8 cellular contexts compared by ENCODE assay signal in genomic region chr1:236686815-236687160, GRCh38. TPM values are rescaled to one million over a fixed set of nuclear protein-coding genes. Genes with fewer than 3 reads are reported as not detected.
DNase-seq lines count a peak whose midpoint lies in the region; ATAC-seq and TF ChIP-seq lines count a peak whose summit lies in the region.

No MANE protein-coding gene starts in this region.

- no peaks in the 10 kb centered on the region for H3K36me3 ChIP-seq in stomach

- H3K9me3 Mint-ChIP-seq in T-helper 2 cell treated with Interferon-gamma antibody and Interleukin-4, amounts not matched to agents 5 μg/mL and 100 μg/mL, for 36 hours, result no peaks in the 10 kb centered on the region
- H3K9me3 Mint-ChIP-seq in activated naive CD8-positive, alpha-beta T cell treated with anti-CD3 and anti-CD28 coated beads, Interleukin-2, amount 50 U/mL, for 24 hours, result peaks cover 7% of the 10 kb centered on the region

- 12 to 25% (median 16%) methylated on average over 21 to 31 of the region's 31 CpGs for WGBS in stomach, 5 donors

- intact Hi-C loops in stomach (cut with DNase I; ENCODE audit: low total_unique reads), result no loop called here

- peak overlapping the region; percentile 54 for H3K4me3 Mint-ChIP-seq in T-helper 2 cell treated with Interferon-gamma antibody and Interleukin-4, amounts not matched to agents 5 μg/mL and 100 μg/mL, for 36 hours
- H3K4me3 Mint-ChIP-seq in activated naive CD8-positive, alpha-beta T cell treated with anti-CD3 and anti-CD28 coated beads, Interleukin-2, amount 50 U/mL, for 24 hours, result peak overlapping the region; percentile 48

- H3K36me3 Mint-ChIP-seq in T-helper 2 cell treated with Interferon-gamma antibody and Interleukin-4, amounts not matched to agents 5 μg/mL and 100 μg/mL, for 36 hours (ENCODE audit: low read depth), result no peaks in the 10 kb centered on the region
- H3K36me3 Mint-ChIP-seq in activated naive CD8-positive, alpha-beta T cell treated with anti-CD3 and anti-CD28 coated beads, Interleukin-2, amount 50 U/mL, for 24 hours (ENCODE audit: low read depth), result peaks cover 4% of the 10 kb centered on the region

- H3K27ac Mint-ChIP-seq in T-helper 2 cell treated with Interferon-gamma antibody and Interleukin-4, amounts not matched to agents 5 μg/mL and 100 μg/mL, for 36 hours, result no peak overlapping the region
- H3K27ac Mint-ChIP-seq in activated naive CD8-positive, alpha-beta T cell treated with anti-CD3 and anti-CD28 coated beads, Interleukin-2, amount 50 U/mL, for 24 hours, result no peak overlapping the region

- no peak for TF ChIP-seq EP300 in stomach (IDR thresholded peaks at IDR 0.05)

- no peaks in the 10 kb centered on the region for H3K9me3 ChIP-seq in stomach

- H3K4me3 ChIP-seq in stomach, result peak overlapping the region; percentile 58 to 63 (median 59)

- no peak for TF ChIP-seq POLR2A in stomach (IDR thresholded peaks at IDR 0.05)
- TF ChIP-seq POLR2A in GM18505 (IDR thresholded peaks at IDR 0.05; ENCODE audit: borderline replicate concordance, extremely low read depth, insufficient read depth, insufficient read length), result no peak

- peaks cover 51% of the 10 kb centered on the region for H3K27me3 Mint-ChIP-seq in T-helper 2 cell treated with Interferon-gamma antibody and Interleukin-4, amounts not matched to agents 5 μg/mL and 100 μg/mL, for 36 hours (ENCODE audit: low read depth)
- peaks cover 55% of the 10 kb centered on the region for H3K27me3 Mint-ChIP-seq in activated naive CD8-positive, alpha-beta T cell treated with anti-CD3 and anti-CD28 coated beads, Interleukin-2, amount 50 U/mL, for 24 hours

- ATAC-seq in activated naive CD8-positive, alpha-beta T cell treated with anti-CD3 and anti-CD28 coated beads, Interleukin-2, amount 50 U/mL, for 24 hours, result no peak
- ATAC-seq in GM21825 (IDR thresholded peaks at IDR 0.05; ENCODE audit: unreplicated experiment) (no peak), GM18505 (IDR thresholded peaks at IDR 0.05; ENCODE audit: unreplicated experiment) (no peak)

- no peak for TF ChIP-seq CTCF in stomach (IDR thresholded peaks at IDR 0.05)

- H3K27ac ChIP-seq in stomach, result peak overlapping the region in 2 of 5 donors; percentile 60 to 78

- peaks cover 9% of the 10 kb centered on the region for H3K4me1 Mint-ChIP-seq in T-helper 2 cell treated with Interferon-gamma antibody and Interleukin-4, amounts not matched to agents 5 μg/mL and 100 μg/mL, for 36 hours (ENCODE audit: low read depth)
- H3K4me1 Mint-ChIP-seq in activated naive CD8-positive, alpha-beta T cell treated with anti-CD3 and anti-CD28 coated beads, Interleukin-2, amount 50 U/mL, for 24 hours, result peaks cover 15% of the 10 kb centered on the region

- no peak for DNase-seq in T-helper 2 cell treated with Interferon-gamma antibody and Interleukin-4, amounts not matched to agents 5 μg/mL and 100 μg/mL, for 36 hours (ENCODE audit: low spot score)
- DNase-seq in T-helper 2 cell (no peak), iPS-NIHi11 (ENCODE audit: low spot score) (peak; percentile 15), stomach (no peak), HCEC 1CT (no peak)
- DNase-seq in activated naive CD8-positive, alpha-beta T cell treated with anti-CD3 and anti-CD28 coated beads, Interleukin-2, amount 50 U/mL, for 24 hours, result no peak

- H3K4me1 ChIP-seq in stomach, result peaks cover 11 to 18% (median 14%) of the 10 kb centered on the region in 4 donors

- peaks cover 0 to 36% (median 28%) of the 10 kb centered on the region in 3 donors for H3K27me3 ChIP-seq in stomach

RNA-seq across cellular contexts. Expression of gene ACTN2, which starts 0.5 kb away (rescaled TPM):
- total RNA-seq in stomach, result 10 to 100 TPM in 1 of 5 donors, 1 to 10 TPM in 1, under 1 TPM in 2, not detected in 1; 0.58 to 17.4 (median 3.6) TPM
- 1 to 10 TPM in 2 of 3 donors, under 1 TPM in 1; 0.37 to 2.6 (median 1.9) TPM for polyA plus RNA-seq in stomach
